19 cellular contexts compared by ENCODE assay signal in genomic region chr2:134377730-134378129, GRCh38.
DNase-seq lines count a peak whose midpoint lies in the region; ATAC-seq and TF ChIP-seq lines count a peak whose summit lies in the region.
"Had no signal": no experiment of that assay in that cellular context is flagged by ENCODE, and none has a peak within 500 bp of the region (broad histone marks: within the 10 kb centered on the region; RNA-seq: fewer than 3 reads in every experiment).

No MANE protein-coding gene starts in this region.

- intact Hi-C loops in Right ventricle myocardium superior (cut with DNase I): no loop called here

- H3K36me3 Mint-ChIP-seq in activated T-helper 17 cell treated with anti-CD3 and anti-CD28 coated beads, Interleukin-2, amount 50 U/mL, for 72 hours (ENCODE audit: low read depth): peaks cover 79% of the 10 kb centered on the region

- no peaks in the 10 kb centered on the region for H3K9me3 Mint-ChIP-seq in activated T-helper 17 cell treated with anti-CD3 and anti-CD28 coated beads, Interleukin-2, amount 50 U/mL, for 72 hours
- H3K9me3 Mint-ChIP-seq: CD4-positive, CD25-positive, alpha-beta regulatory T cell had no signal

- no peaks in the 10 kb centered on the region for H3K27me3 ChIP-seq in right atrium auricular region
- no peaks in the 10 kb centered on the region for H3K27me3 ChIP-seq in foreskin keratinocyte
- H3K27me3 ChIP-seq: MG63, SJCRH30 had no signal

- no peaks in the 10 kb centered on the region for H3K27me3 Mint-ChIP-seq in activated T-helper 17 cell treated with anti-CD3 and anti-CD28 coated beads, Interleukin-2, amount 50 U/mL, for 72 hours
- H3K27me3 Mint-ChIP-seq: CD4-positive, CD25-positive, alpha-beta regulatory T cell had no signal

- H3K27ac ChIP-seq in right atrium auricular region (peak overlapping the region; percentile 19 to 73), foreskin keratinocyte (no peak overlapping the region)
- H3K27ac ChIP-seq: SJCRH30 had no signal

- H3K4me1 ChIP-seq in right atrium auricular region (peaks cover 0 to 32% of the 10 kb centered on the region in 2 donors), foreskin keratinocyte (peaks cover 13% of the 10 kb centered on the region)

- no peak for DNase-seq in right atrium auricular region (ENCODE audit: low spot score)
- no peak for DNase-seq in Right ventricle myocardium superior
- DNase-seq in foreskin keratinocyte: peak in 1 of 2 donors; percentile 63
- DNase-seq in NK-92 (lab: John Stamatoyannopoulos, UW; ENCODE audit: unreplicated experiment): no peak
- no peak for DNase-seq in DMS114 treated with DMSO at 0.1 percent for 48 hours (lab: John Stamatoyannopoulos, UW; ENCODE audit: unreplicated experiment)
- no peak for DNase-seq in G401 (ENCODE audit: low spot score)
- DNase-seq: CD4-positive, CD25-positive, alpha-beta regulatory T cell; COR-L47; DMS79 treated with DMSO at 0.1 percent for 48 hours; H7; Kasumi-1; MG63; NCI-H1417; NCI-H1694 treated with DMSO at 0.1 percent for 48 hours; NCI-H524; NCI-H774; SJCRH30 had no signal

- H3K36me3 ChIP-seq in right atrium auricular region: no peaks in the 10 kb centered on the region
- H3K36me3 ChIP-seq: MG63 had no signal

- no peaks in the 10 kb centered on the region for H3K9me3 ChIP-seq in right atrium auricular region
- H3K9me3 ChIP-seq: MG63, SJCRH30 had no signal

- no peak overlapping the region for H3K4me3 ChIP-seq in right atrium auricular region
- H3K4me3 ChIP-seq: MG63, SJCRH30 had no signal

- TF ChIP-seq CTCF in right atrium auricular region (IDR thresholded peaks at IDR 0.05) (no peak), foreskin keratinocyte (conservative IDR thresholded peaks at IDR 0.05) (no peak)

- no peak overlapping the region for H3K4me3 Mint-ChIP-seq in activated T-helper 17 cell treated with anti-CD3 and anti-CD28 coated beads, Interleukin-2, amount 50 U/mL, for 72 hours
- H3K4me3 Mint-ChIP-seq: CD4-positive, CD25-positive, alpha-beta regulatory T cell had no signal

- in situ Hi-C loops in G401 (cut with HindIII; ENCODE audit: low sequenced_read_pairs): no loop called here

- H3K4me1 Mint-ChIP-seq in activated T-helper 17 cell treated with anti-CD3 and anti-CD28 coated beads, Interleukin-2, amount 50 U/mL, for 72 hours: peaks cover 14% of the 10 kb centered on the region

- peak overlapping the region; percentile 2 for H3K27ac Mint-ChIP-seq in activated T-helper 17 cell treated with anti-CD3 and anti-CD28 coated beads, Interleukin-2, amount 50 U/mL, for 72 hours
- H3K27ac Mint-ChIP-seq: CD4-positive, CD25-positive, alpha-beta regulatory T cell had no signal

- ATAC-seq in Right ventricle myocardium superior (ENCODE audit: poor library complexity) (no peak), foreskin keratinocyte (peak; percentile 22)
- ATAC-seq in activated T-helper 17 cell treated with anti-CD3 and anti-CD28 coated beads, Interleukin-2, amount 50 U/mL, for 72 hours (replicated peaks): no peak
- ATAC-seq: Panc1 had no signal
